In genomic region chr11:75814686-75815344, GRCh38 we compare ENCODE assay signal across 8 cellular contexts. TPM values are rescaled to one million over a fixed set of nuclear protein-coding genes. Genes with fewer than 3 reads are reported as not detected.
DNase-seq lines count a peak whose midpoint lies in the region; TF ChIP-seq lines count a peak whose summit lies in the region.

Gene UVRAG (plus strand): TSS chr11:75815210. CDS start chr11:75815408, 198 bp downstream.

- peak within 1 kb of the TSS; percentile 48 for H2AFZ ChIP-seq in H9 (ENCODE audit: low read length)

- no peak within 1 kb of the TSS for H3K27ac ChIP-seq in H9 (ENCODE audit: insufficient read length, low read depth, low read length)

- no peak within 1 kb of the TSS; the same call in 1 of the 2 replicates for H3K14ac ChIP-seq in H9 (ENCODE audit: insufficient read depth, low read length)

- peak; percentile 99 for DNase-seq in ELR (ENCODE audit: low read depth)
- DNase-seq in H9: peak; percentile 99
- DNase-seq in MG63: peak; percentile 96
- DNase-seq in SHP77 treated with DMSO at 0.1 percent for 48 hours (lab: John Stamatoyannopoulos, UW): peak; percentile 99
- peak; percentile 99 for DNase-seq in activated effector memory CD4-positive, alpha-beta T cell treated with anti-CD3 and anti-CD28 coated beads, Interleukin-2, amount 50 U/mL, for 16 hours
- peak; percentile 100 for DNase-seq in fibroblast of the aortic adventitia (ENCODE audit: low read depth)

- H3K9ac ChIP-seq in H9 (ENCODE audit: extremely low read depth, insufficient read length, low read length): peak within 1 kb of the TSS; percentile 51

- H2BK120ac ChIP-seq in H9 (ENCODE audit: low read depth, low read length, poor library complexity, severe bottlenecking): no peak within 1 kb of the TSS

- no peak within 1 kb of the TSS for H3K4ac ChIP-seq in H9 (ENCODE audit: low read depth, low read length)

- H3K36me3 Mint-ChIP-seq in H9 (ENCODE audit: insufficient read depth in 1 of 3, low read depth in 3 of 3) (no peaks in the 10 kb centered on the region), nephron (ENCODE audit: low read depth) (no peaks in the 10 kb centered on the region)
- peaks cover 4% of the 10 kb centered on the region for H3K36me3 Mint-ChIP-seq in stimulated activated naive CD8-positive, alpha-beta T cell treated with anti-CD3 and anti-CD28 coated beads, Interleukin-15, Interleukin-2, amounts not matched to agents 100 ng/mL and 50 ng/mL, for 24 hours (ENCODE audit: low read depth)

- no peaks in the 10 kb centered on the region for H3K79me1 ChIP-seq in H9 (ENCODE audit: insufficient read depth, low read depth, low read length, poor library complexity, severe bottlenecking)

- H4K5ac ChIP-seq in H9 (ENCODE audit: insufficient read length, low read depth, low read length): no peak within 1 kb of the TSS

- peaks cover 10% of the 10 kb centered on the region for H3K23me2 ChIP-seq in H9 (ENCODE audit: insufficient read length, low read depth, low read length, poor library complexity, severe bottlenecking)

- no peaks in the 10 kb centered on the region for H3K27me3 Mint-ChIP-seq in H9 (ENCODE audit: low read depth)
- H3K27me3 Mint-ChIP-seq in nephron (ENCODE audit: low read depth): no peaks in the 10 kb centered on the region
- H3K27me3 Mint-ChIP-seq in stimulated activated naive CD8-positive, alpha-beta T cell treated with anti-CD3 and anti-CD28 coated beads, Interleukin-15, Interleukin-2, amounts not matched to agents 100 ng/mL and 50 ng/mL, for 24 hours: no peaks in the 10 kb centered on the region

- TF ChIP-seq CTCF in H9 (conservative IDR thresholded peaks at IDR 0.05): no peak
- peak; percentile 18 for TF ChIP-seq CTCF in fibroblast of the aortic adventitia (IDR thresholded peaks at IDR 0.05; ENCODE audit: insufficient read depth, low read length)
- TF ChIP-seq CTCF in nephron (IDR thresholded peaks at IDR 0.05; ENCODE audit: unreplicated experiment in 3 of 3): peak in 1 of 3 experiments; percentile 11

- no peak within 1 kb of the TSS for H3K56ac ChIP-seq in H9 (ENCODE audit: insufficient read length, low read depth, low read length)

- H3K27ac Mint-ChIP-seq in H9 (peak within 1 kb of the TSS; percentile 92 to 98 (median 97)), nephron (peak within 1 kb of the TSS; percentile 66 to 94 (median 80))
- peak within 1 kb of the TSS; percentile 92 for H3K27ac Mint-ChIP-seq in stimulated activated naive CD8-positive, alpha-beta T cell treated with anti-CD3 and anti-CD28 coated beads, Interleukin-15, Interleukin-2, amounts not matched to agents 100 ng/mL and 50 ng/mL, for 24 hours

- H3K18ac ChIP-seq in H9 (ENCODE audit: insufficient read length, low read depth, low read length): no peak within 1 kb of the TSS

- H3K9me3 ChIP-seq in H9 (ENCODE audit: control insufficient read depth, low read depth, low read length): no peaks in the 10 kb centered on the region
- no peaks in the 10 kb centered on the region for H3K9me3 ChIP-seq in MG63

- no peaks in the 10 kb centered on the region; the same call in 1 of the 2 replicates for H3K36me3 ChIP-seq in MG63

- peaks cover 7% of the 10 kb centered on the region for H3K79me2 ChIP-seq in H9 (ENCODE audit: insufficient read depth, low read length)

- H3K9me3 Mint-ChIP-seq in H9 (no peaks in the 10 kb centered on the region), nephron (no peaks in the 10 kb centered on the region)
- H3K9me3 Mint-ChIP-seq in stimulated activated naive CD8-positive, alpha-beta T cell treated with anti-CD3 and anti-CD28 coated beads, Interleukin-15, Interleukin-2, amounts not matched to agents 100 ng/mL and 50 ng/mL, for 24 hours: no peaks in the 10 kb centered on the region

- no CpG with 5 or more reads among the region's 39 CpGs for WGBS in H9 (ENCODE audit: extremely low coverage, insufficient read length, low lambda C conversion rate)

- H4K8ac ChIP-seq in H9 (replicated peaks; ENCODE audit: insufficient read length, low read depth, low read length): no peak within 1 kb of the TSS

- H3K23ac ChIP-seq in H9 (ENCODE audit: insufficient read length, low read depth, low read length): no peak within 1 kb of the TSS

- no peak within 1 kb of the TSS for H4K91ac ChIP-seq in H9 (ENCODE audit: insufficient read length, low read depth, low read length)

- peaks cover 6% of the 10 kb centered on the region; the same call in 1 of the 2 replicates for H3K4me1 ChIP-seq in H9 (ENCODE audit: insufficient read depth, low read length)

- H2AK5ac ChIP-seq in H9 (ENCODE audit: insufficient read length, low read length): no peak within 1 kb of the TSS

- H3K4me3 ChIP-seq in MG63: peak within 1 kb of the TSS; percentile 71
- peak within 1 kb of the TSS; percentile 84 for H3K4me3 ChIP-seq in fibroblast of the aortic adventitia (ENCODE audit: low read depth, low read length)

- H3T11ph ChIP-seq in H9 (ENCODE audit: low read length): no peak within 1 kb of the TSS

- H2BK12ac ChIP-seq in H9 (ENCODE audit: insufficient read length, low read depth, low read length): no peak within 1 kb of the TSS

- no peak within 1 kb of the TSS for H2BK5ac ChIP-seq in H9 (ENCODE audit: insufficient read length, low read length)

- H2BK20ac ChIP-seq in H9 (ENCODE audit: low read depth, low read length, poor library complexity, severe bottlenecking): no peak within 1 kb of the TSS

- no peaks in the 10 kb centered on the region for H3K27me3 ChIP-seq in H9 (ENCODE audit: insufficient read depth, low read length)
- no peaks in the 10 kb centered on the region for H3K27me3 ChIP-seq in MG63

- H3K4me1 Mint-ChIP-seq in H9 (peaks cover 16 to 18% of the 10 kb centered on the region in 2 experiments), nephron (no peaks in the 10 kb centered on the region)
- H3K4me1 Mint-ChIP-seq in stimulated activated naive CD8-positive, alpha-beta T cell treated with anti-CD3 and anti-CD28 coated beads, Interleukin-15, Interleukin-2, amounts not matched to agents 100 ng/mL and 50 ng/mL, for 24 hours (ENCODE audit: low read depth): peaks cover 37% of the 10 kb centered on the region

- no peak within 1 kb of the TSS for H2BK15ac ChIP-seq in H9 (ENCODE audit: low read depth, low read length)

- H4K20me1 ChIP-seq in H9 (ENCODE audit: control insufficient read depth, insufficient read depth, insufficient read length): no peaks in the 10 kb centered on the region

- peak within 1 kb of the TSS; percentile 87 for H3K4me2 ChIP-seq in H9 (ENCODE audit: insufficient read depth, insufficient read length, low read length)

- H3K4me3 Mint-ChIP-seq in H9: peak within 1 kb of the TSS in 1 of 2 experiments; percentile 94; a peak in 3 of 5 replicates
- H3K4me3 Mint-ChIP-seq in nephron: peak within 1 kb of the TSS; percentile 89 to 91 (median 90)
- H3K4me3 Mint-ChIP-seq in stimulated activated naive CD8-positive, alpha-beta T cell treated with anti-CD3 and anti-CD28 coated beads, Interleukin-15, Interleukin-2, amounts not matched to agents 100 ng/mL and 50 ng/mL, for 24 hours: no peak within 1 kb of the TSS

RNA-seq across cellular contexts. Expression of gene UVRAG, which starts in this region (rescaled TPM):
- total RNA-seq in H9 (2021) (15.0 and 18.5 TPM in 2 replicates), fibroblast of the aortic adventitia (ENCODE audit: low replicate concordance) (21.6 and 53.6 TPM in 2 replicates)
- total RNA-seq in MG63 (2014; rRNA removed; shearing (Covaris generic); ENCODE audit: low replicate concordance): 6.9 and 14.5 TPM in 2 replicates
